ENCODE assay signal across 1 cellular context in genomic region chr1:150281758-150282557, GRCh38.
TF ChIP-seq lines count a peak whose summit lies in the region.

Gene CIART (plus strand): TSS chr1:150282554. CDS start chr1:150283268, 714 bp downstream.

TF ChIP-seq in neural cell, 6 proteins besides CTCF, POLR2A, EP300 and RAD21 (continued from another document):
- TF ChIP-seq MXI1 (conservative IDR thresholded peaks at IDR 0.05; ENCODE audit: poor library complexity, severe bottlenecking) = peak; percentile 96
- TF ChIP-seq EZH2 (IDR thresholded peaks at IDR 0.05; ENCODE audit: borderline replicate concordance, insufficient read depth, low read length, poor library complexity, severe bottlenecking) = no peak
- TF ChIP-seq TAF1 (IDR thresholded peaks at IDR 0.05; ENCODE audit: low read depth) = peak; percentile 54
TF ChIP-seq in neural cell: peak in this region for 3.
